15 cellular contexts compared by ENCODE assay signal in genomic region chr7:646951-647350, GRCh38.
DNase-seq lines count a peak whose midpoint lies in the region; ATAC-seq and TF ChIP-seq lines count a peak whose summit lies in the region.
"Had no signal": no experiment of that assay in that cellular context is flagged by ENCODE, and none has a peak within 500 bp of the region (broad histone marks: within the 10 kb centered on the region; RNA-seq: fewer than 3 reads in every experiment).

No MANE protein-coding gene starts in this region.

- TF ChIP-seq CTCF in mucosa of descending colon (IDR thresholded peaks at IDR 0.05) (no peak), spleen (IDR thresholded peaks at IDR 0.05 in 8 of 11, conservative IDR thresholded peaks at IDR 0.05 in 3 of 11) (no peak)

- H3K27ac ChIP-seq in spleen: no peak overlapping the region
- H3K27ac ChIP-seq: A549, C4-2B had no signal

- 94 to 98% (median 95%) methylated on average over 7 to 11 of the region's 11 CpGs for WGBS in spleen, 5 donors

- H3K4me1 Mint-ChIP-seq in T-helper 17 cell: no peaks in the 10 kb centered on the region
- H3K4me1 Mint-ChIP-seq: CD4-positive, alpha-beta memory T cell had no signal

- no peaks in the 10 kb centered on the region for H3K4me1 ChIP-seq in mucosa of descending colon (ENCODE audit: low read depth)
- H3K4me1 ChIP-seq in spleen: peaks cover 0 to 18% (median 0%) of the 10 kb centered on the region in 6 donors
- H3K4me1 ChIP-seq: A549, BE2C had no signal

- intact Hi-C loops in mucosa of descending colon (cut with DNase I, micrococcal nuclease): no loop called here
- intact Hi-C loops in spleen (cut with DNase I; ENCODE audit: low total_unique reads): no loop called here

- peaks cover 2% of the 10 kb centered on the region for H3K9me3 ChIP-seq in T-helper 17 cell (ENCODE audit: control insufficient read depth, low read length, poor library complexity, severe bottlenecking)
- peaks cover 6% of the 10 kb centered on the region for H3K9me3 ChIP-seq in mucosa of descending colon
- H3K9me3 ChIP-seq in spleen: peaks cover 0 to 23% (median 14%) of the 10 kb centered on the region in 8 donors
- H3K9me3 ChIP-seq: BE2C had no signal

- no peak overlapping the region for H3K4me3 Mint-ChIP-seq in T-helper 17 cell
- H3K4me3 Mint-ChIP-seq: CD4-positive, alpha-beta memory T cell had no signal

- H3K36me3 ChIP-seq in H7 (replicated peaks; ENCODE audit: control insufficient read depth, insufficient read depth, low read length) (no peaks in the 10 kb centered on the region), mucosa of descending colon (ENCODE audit: low read depth) (no peaks in the 10 kb centered on the region), spleen (peaks cover 0 to 13% (median 0%) of the 10 kb centered on the region in 6 donors)
- H3K36me3 ChIP-seq: BE2C had no signal

- H3K4me3 ChIP-seq in H7 (ENCODE audit: insufficient read depth, low read depth, low read length): no peak overlapping the region
- no peak overlapping the region for H3K4me3 ChIP-seq in mucosa of descending colon
- H3K4me3 ChIP-seq in spleen: no peak overlapping the region
- H3K4me3 ChIP-seq: A549 had no signal

- no peak for TF ChIP-seq POLR2A in spleen (IDR thresholded peaks at IDR 0.05)

- DNase-seq in H7 (peak; percentile 44), T-helper 17 cell (no peak), mucosa of descending colon (peak in 2 of 3 donors; percentile 4 to 40), spleen (peak; percentile 50), T-helper 1 cell (no peak)
- DNase-seq: BE2C; CD4-positive, alpha-beta memory T cell; DND-41; GDM1; IMR-90 had no signal

- H3K27me3 Mint-ChIP-seq in T-helper 17 cell: no peaks in the 10 kb centered on the region
- H3K27me3 Mint-ChIP-seq: CD4-positive, alpha-beta memory T cell had no signal

- H3K27me3 ChIP-seq in H7 (ENCODE audit: control insufficient read depth, insufficient read depth, low read length) (no peaks in the 10 kb centered on the region), spleen (replicated peaks in 1 of 7) (no peaks in the 10 kb centered on the region)
- H3K27me3 ChIP-seq: BE2C had no signal

- no peak for ATAC-seq in T-helper 17 cell
- ATAC-seq in mucosa of descending colon: no peak
- no peak for ATAC-seq in HG02678 (IDR thresholded peaks at IDR 0.05; ENCODE audit: unreplicated experiment)
- ATAC-seq in GM21390 (IDR thresholded peaks at IDR 0.05; ENCODE audit: unreplicated experiment): no peak
- ATAC-seq: A549, HCT116 had no signal

- peak overlapping the region; percentile 24 for H3K27ac Mint-ChIP-seq in T-helper 17 cell

- H3K36me3 Mint-ChIP-seq in T-helper 17 cell (ENCODE audit: low read depth): no peaks in the 10 kb centered on the region

Comparison
In these comparisons a context has a peak if more than half of its experiments do, and no peak if none do; other contexts are left out.
1. DNase-seq: peak in H7 (single experiment), mucosa of descending colon (2 of 3) and spleen (single experiment); none in T-helper 17 cell (0 of 3) and T-helper 1 cell (0 of 5).